Comparison of ENCODE assay signal across 8 cellular contexts in genomic region chr5:120465281-120465961, GRCh38. TPM values are rescaled to one million over a fixed set of nuclear protein-coding genes. Genes with fewer than 3 reads are reported as not detected.
DNase-seq lines count a peak whose midpoint lies in the region; ATAC-seq and TF ChIP-seq lines count a peak whose summit lies in the region.

No MANE protein-coding gene starts in this region.

- intact Hi-C loops in adrenal gland (cut with DNase I) (no loop called here), left ventricle myocardium superior (cut with micrococcal nuclease) (no loop called here)

- peak overlapping the region in 2 of 5 donors; percentile 52 to 72 for H3K27ac ChIP-seq in adrenal gland
- H3K27ac ChIP-seq in rectal smooth muscle tissue (ENCODE audit: low read depth, low read length): no peak overlapping the region

- peak overlapping the region in 2 of 4 donors; percentile 18 to 65 for H3K4me3 ChIP-seq in adrenal gland
- H3K4me3 ChIP-seq in rectal smooth muscle tissue (ENCODE audit: low read length): peak overlapping the region; percentile 68

- ATAC-seq in left ventricle myocardium superior: peak; percentile 73
- ATAC-seq in HG03469 (IDR thresholded peaks at IDR 0.05; ENCODE audit: unreplicated experiment): no peak
- ATAC-seq in HG02759 (IDR thresholded peaks at IDR 0.05; ENCODE audit: unreplicated experiment): no peak

- peak in 1 of 2 donors; percentile 38 for TF ChIP-seq POLR2A in adrenal gland (IDR thresholded peaks at IDR 0.05)

- H3K9ac ChIP-seq in rectal smooth muscle tissue (ENCODE audit: low read length): no peak overlapping the region

- H3K36me3 ChIP-seq in adrenal gland (replicated peaks in 1 of 2) (no peaks in the 10 kb centered on the region), rectal smooth muscle tissue (ENCODE audit: control insufficient read depth, insufficient read depth, low read length) (no peaks in the 10 kb centered on the region)

- H3K27me3 ChIP-seq in adrenal gland (no peaks in the 10 kb centered on the region), rectal smooth muscle tissue (ENCODE audit: control insufficient read depth, insufficient read depth, low read length) (peaks cover 2% of the 10 kb centered on the region)

- no peak for TF ChIP-seq CTCF in adrenal gland (IDR thresholded peaks at IDR 0.05)

- H3K9me3 ChIP-seq in adrenal gland (replicated peaks in 1 of 3): no peaks in the 10 kb centered on the region

- 1 to 3% (median 2%) methylated on average over 24 to 42 of the region's 42 CpGs for WGBS in adrenal gland, 4 donors

- H3K4me1 ChIP-seq in adrenal gland (replicated peaks in 1 of 2): peaks cover 0 to 12% of the 10 kb centered on the region in 2 donors
- H3K4me1 ChIP-seq in rectal smooth muscle tissue (ENCODE audit: control insufficient read depth, insufficient read depth, low read length): peaks cover 3% of the 10 kb centered on the region

- DNase-seq in stimulated activated CD4-positive, alpha-beta T cell treated with anti-CD3 and anti-CD28 coated beads, Interleukin-15, amount 100 ng/mL, for 24 hours: peak; percentile 2
- no peak for DNase-seq in stimulated activated CD4-positive, alpha-beta T cell treated with anti-CD3 and anti-CD28 coated beads, Interleukin-1b, Interleukin-23, amount 100 ng/mL, for 48 hours
- DNase-seq in adrenal gland: peak in 5 of 7 donors; percentile 11 to 57 (median 25)
- peak; percentile 62 for DNase-seq in left ventricle myocardium superior
- DNase-seq in DMS153 (lab: John Stamatoyannopoulos, UW): no peak

RNA-seq across cellular contexts. Expression of gene PRR16, which starts 1.3 kb away (rescaled TPM):
- total RNA-seq in adrenal gland (10 to 100 TPM in 1 of 8 donors, 1 to 10 TPM in 7; 1.7 to 22.6 (median 3.6) TPM), left ventricle myocardium superior (12.9 TPM)
- 1 to 10 TPM; 1.6 to 5.0 (median 2.3) TPM for polyA plus RNA-seq in adrenal gland

Comparison
In these comparisons a context has a peak if more than half of its experiments do, and no peak if none do; other contexts are left out.
1. DNase-seq: peak in stimulated activated CD4-positive, alpha-beta T cell treated with anti-CD3 and anti-CD28 coated beads, Interleukin-15, amount 100 ng/mL, for 24 hours (single experiment), adrenal gland (5 of 7) and left ventricle myocardium superior (single experiment); none in stimulated activated CD4-positive, alpha-beta T cell treated with anti-CD3 and anti-CD28 coated beads, Interleukin-1b, Interleukin-23, amount 100 ng/mL, for 48 hours (single experiment) and DMS153 (single experiment).